ENCODE assay signal across 1 cellular context in the genomic region with DNA sequence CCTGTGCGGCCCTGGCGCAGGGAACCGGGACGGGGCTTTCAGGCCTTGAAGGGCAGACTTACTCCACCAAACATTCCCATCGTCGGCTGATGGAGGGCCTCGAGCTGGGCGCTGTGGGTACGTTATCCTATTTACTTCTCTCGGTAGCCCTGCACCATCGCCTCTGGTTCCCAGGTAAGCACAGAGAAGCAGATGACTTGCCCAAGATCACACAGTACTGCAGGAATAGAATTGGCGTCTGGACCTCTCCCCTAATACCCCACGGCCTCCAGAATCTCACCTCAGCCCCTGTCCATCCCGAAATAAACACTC.
A peak's percentile ranks its signal among the peaks of the same experiment; 100 is the strongest.
TF ChIP-seq lines count a peak whose summit lies in the region.

No MANE protein-coding gene starts in this region.

TF ChIP-seq in H1, 55 proteins besides CTCF, POLR2A, EP300 and RAD21:
- TF ChIP-seq POU5F1 (IDR thresholded peaks at IDR 0.05; ENCODE audit: low read depth, low read length): no peak
- no peak for TF ChIP-seq TBP (IDR thresholded peaks at IDR 0.05; ENCODE audit: low read depth, low read length)
- no peak for TF ChIP-seq CBX5 (IDR thresholded peaks at IDR 0.05; ENCODE audit: low read depth, low read length)
- no peak for TF ChIP-seq HDAC6 (IDR thresholded peaks at IDR 0.05; ENCODE audit: low read depth, low read length)
- TF ChIP-seq HDAC2 (IDR thresholded peaks at IDR 0.05; ENCODE audit: borderline replicate concordance in 1 of 2, low read depth in 2 of 2, low read length in 2 of 2): peak in 1 of 2 experiments; percentile 37; a peak in 1 of 4 replicates
- TF ChIP-seq ATF2 (IDR thresholded peaks at IDR 0.05; ENCODE audit: low read length): no peak
- peak; percentile 40 for TF ChIP-seq EZH2 (IDR thresholded peaks at IDR 0.05; ENCODE audit: low read depth, low read length, severe bottlenecking)
- no peak for TF ChIP-seq JUN (IDR thresholded peaks at IDR 0.05; ENCODE audit: low read depth, low read length)
